In genomic region chr11:71787824-71788454, GRCh38 we compare ENCODE assay signal across 9 cellular contexts. TPM values are rescaled to one million over a fixed set of nuclear protein-coding genes. Genes with fewer than 3 reads are reported as not detected.
A peak's percentile ranks its signal among the peaks of the same experiment; 100 is the strongest.
DNase-seq lines count a peak whose midpoint lies in the region; TF ChIP-seq lines count a peak whose summit lies in the region.
"Not testable (repeated sequence)": the region's sequence is repeated elsewhere in the genome, so short reads cannot be mapped to it uniquely, and the experiment has no call there.
"Had no signal": no experiment of that assay in that cellular context is flagged by ENCODE, and none has a peak within 500 bp of the region (broad histone marks: within the 10 kb centered on the region; RNA-seq: fewer than 3 reads in every experiment).

No MANE protein-coding gene starts in this region.

- H3K4me1 ChIP-seq in Caco-2; hepatocyte (ENCODE audit: insufficient read depth); neural progenitor cell: not testable (repeated sequence)
- H3K4me1 ChIP-seq in subcutaneous abdominal adipose tissue (ENCODE audit: control insufficient read depth in 5 of 5, insufficient read depth in 5 of 5, low read length in 5 of 5) = peaks cover 2 to 11% (median 6%) of the 10 kb centered on the region in 5 donors

- H3K4me2 ChIP-seq in hepatocyte (peak overlapping the region; percentile 89), neural progenitor cell (peak overlapping the region; percentile 75)

- H3K36me3 Mint-ChIP-seq in Caco-2 (ENCODE audit: insufficient read depth, unreplicated experiment) = peaks cover 24% of the 10 kb centered on the region
- not testable (repeated sequence) for H3K36me3 Mint-ChIP-seq in chondrocyte (ENCODE audit: low read depth); neural progenitor cell

- DNase-seq in Caco-2; chondrocyte (ENCODE audit: low spot score): not testable (repeated sequence)
- peak; percentile 50 for DNase-seq in LHCN-M2 (ENCODE audit: low read depth)
- peak; percentile 41 for DNase-seq in RPMI7951 (ENCODE audit: low read depth)
- peak; percentile 71 for DNase-seq in activated CD8-positive, alpha-beta memory T cell treated with anti-CD3 and anti-CD28 coated beads, Interleukin-2, amount 50 U/mL, for 48 hours
- DNase-seq in hepatocyte (ENCODE audit: low spot score) = peak; percentile 42
- DNase-seq in neural progenitor cell (ENCODE audit: low spot score) = peak; percentile 29

- H3K9me3 ChIP-seq in Caco-2; hepatocyte (ENCODE audit: low read depth); neural progenitor cell (ENCODE audit: low read depth); subcutaneous abdominal adipose tissue (ENCODE audit: control insufficient read depth in 5 of 5, low read length in 5 of 5): not testable (repeated sequence)

- H3K9ac ChIP-seq in neural progenitor cell (peak overlapping the region; percentile 76), subcutaneous abdominal adipose tissue (ENCODE audit: low read length in 5 of 5) (peak overlapping the region in 4 of 5 donors; percentile 43 to 79 (median 67))

- H3K79me2 ChIP-seq in hepatocyte; neural progenitor cell (ENCODE audit: low read depth): not testable (repeated sequence)

- H3F3A ChIP-seq in neural progenitor cell (ENCODE audit: low read depth) = not testable (repeated sequence)

- not testable (repeated sequence) for H3K36me3 ChIP-seq in Caco-2 (ENCODE audit: control insufficient read depth, insufficient read depth, low read length); hepatocyte (replicated peaks; ENCODE audit: insufficient read depth, low read depth); neural progenitor cell; subcutaneous abdominal adipose tissue (ENCODE audit: control insufficient read depth in 5 of 5, insufficient read depth in 5 of 5, low read length in 5 of 5)

- H2AFZ ChIP-seq in hepatocyte = peak overlapping the region; percentile 98
- peak overlapping the region; percentile 97 for H2AFZ ChIP-seq in neural progenitor cell (replicated peaks)

- H3K4me3 ChIP-seq in Caco-2 (ENCODE audit: low read depth, low read length) = peak overlapping the region; percentile 86
- H3K4me3 ChIP-seq in hepatocyte = peak overlapping the region; percentile 93
- H3K4me3 ChIP-seq in neural progenitor cell = peak overlapping the region; percentile 91
- H3K4me3 ChIP-seq in subcutaneous abdominal adipose tissue (ENCODE audit: low read depth in 1 of 5, low read length in 5 of 5) = peak overlapping the region; percentile 57 to 75 (median 70)

- H3K27ac ChIP-seq in hepatocyte = peak overlapping the region; percentile 86
- H3K27ac ChIP-seq in neural progenitor cell = not testable (repeated sequence)
- H3K27ac ChIP-seq in subcutaneous abdominal adipose tissue (ENCODE audit: low read depth, low read length) = peak overlapping the region; percentile 65

- 1% methylated on average over 19 of the region's 19 CpGs for WGBS in hepatocyte (ENCODE audit: low lambda C conversion rate, missing lambda C conversion rate)

- TSS peak; percentile 70 for BruUV-seq in Caco-2 (replicated peaks; lab: Mats Ljungman, UMichigan)

- TF ChIP-seq CTCF in Caco-2 (IDR thresholded peaks at IDR 0.05; ENCODE audit: insufficient read depth in 1 of 2, low read depth in 1 of 2, low read length in 1 of 2, severe bottlenecking in 1 of 2, unreplicated experiment in 1 of 2); chondrocyte (IDR thresholded peaks at IDR 0.05); hepatocyte (IDR thresholded peaks at IDR 0.05; ENCODE audit: poor library complexity); neural progenitor cell (IDR thresholded peaks at IDR 0.05): not testable (repeated sequence)

- H3K27me3 ChIP-seq in Caco-2 (replicated peaks; ENCODE audit: control insufficient read depth, insufficient read depth, low read length); hepatocyte; neural progenitor cell; subcutaneous abdominal adipose tissue (ENCODE audit: control insufficient read depth in 5 of 5, insufficient read depth in 4 of 5, low read length in 5 of 5): not testable (repeated sequence)

- POLR2A ChIA-PET in Caco-2 (lab: Charles Lee) = interaction anchor here (0.7 kb wide), 1 partner anchor 341 kb away, joined by 3 read pairs; no protein-coding TSS in a partner anchor

- H3K27ac Mint-ChIP-seq in Caco-2 (ENCODE audit: unreplicated experiment) (peak overlapping the region; percentile 85), chondrocyte (ENCODE audit: unreplicated experiment) (peak overlapping the region; percentile 93), neural progenitor cell (peak overlapping the region; percentile 42)

- H3K27me3 Mint-ChIP-seq in Caco-2 (ENCODE audit: insufficient read depth, unreplicated experiment); chondrocyte (ENCODE audit: low read depth); neural progenitor cell (ENCODE audit: insufficient read depth, low read depth): not testable (repeated sequence)

- intact Hi-C loops in Caco-2 (cut with micrococcal nuclease; ENCODE audit: unreplicated experiment) = not testable (repeated sequence)

- H3K4me1 Mint-ChIP-seq in Caco-2 (ENCODE audit: low read depth, unreplicated experiment) = peaks cover 37% of the 10 kb centered on the region
- peaks cover 16% of the 10 kb centered on the region for H3K4me1 Mint-ChIP-seq in chondrocyte (ENCODE audit: low read depth)
- peaks cover 15% of the 10 kb centered on the region for H3K4me1 Mint-ChIP-seq in neural progenitor cell

- not testable (repeated sequence) for H3K9me3 Mint-ChIP-seq in Caco-2 (ENCODE audit: unreplicated experiment); chondrocyte (ENCODE audit: low read depth); neural progenitor cell

- not testable (repeated sequence) for H4K20me1 ChIP-seq in hepatocyte (ENCODE audit: insufficient read depth, poor library complexity, severe bottlenecking); neural progenitor cell (ENCODE audit: low read depth)

- CTCF ChIA-PET in Caco-2 (lab: Charles Lee) = interaction anchor here (0.7 kb wide), 1 partner anchor 12 kb away, joined by 3 read pairs; no protein-coding TSS in a partner anchor

- H3K4me3 Mint-ChIP-seq in Caco-2 (ENCODE audit: unreplicated experiment) (peak overlapping the region; percentile 78), chondrocyte (ENCODE audit: unreplicated experiment) (peak overlapping the region; percentile 97), neural progenitor cell (peak overlapping the region; percentile 95)

- H3K9me2 ChIP-seq in hepatocyte (replicated peaks; ENCODE audit: insufficient read depth) = not testable (repeated sequence)

RNA-seq across cellular contexts. Expression of gene DEFB108B, which starts 45.1 kb away (rescaled TPM):
- total RNA-seq in Caco-2 (2022) (not detected in 2 replicates), LHCN-M2 (2014; rRNA removed) (not detected in 2 replicates), chondrocyte (not detected in 3 replicates), hepatocyte (not detected in 2 replicates), neural progenitor cell (ENCODE audit: low replicate concordance) (not detected in 2 replicates)
- polyA plus RNA-seq in LHCN-M2 (2012) = not detected
- not detected in 2 replicates for total RNA-seq in RPMI7951 (2014; rRNA removed; shearing (Covaris generic))
- not detected in 2 replicates for polyA plus RNA-seq in hepatocyte
- total RNA-seq: left ventricle myocardium superior had no signal

Comparison
In these comparisons a context has a peak if more than half of its experiments do, and no peak if none do; other contexts are left out.
1. H3K27ac Mint-ChIP-seq: peak in every context shown above with its lines; median percentile 93 in chondrocyte; 85 in Caco-2; 42 in neural progenitor cell.